20 cellular contexts compared by ENCODE assay signal in the genomic region with DNA sequence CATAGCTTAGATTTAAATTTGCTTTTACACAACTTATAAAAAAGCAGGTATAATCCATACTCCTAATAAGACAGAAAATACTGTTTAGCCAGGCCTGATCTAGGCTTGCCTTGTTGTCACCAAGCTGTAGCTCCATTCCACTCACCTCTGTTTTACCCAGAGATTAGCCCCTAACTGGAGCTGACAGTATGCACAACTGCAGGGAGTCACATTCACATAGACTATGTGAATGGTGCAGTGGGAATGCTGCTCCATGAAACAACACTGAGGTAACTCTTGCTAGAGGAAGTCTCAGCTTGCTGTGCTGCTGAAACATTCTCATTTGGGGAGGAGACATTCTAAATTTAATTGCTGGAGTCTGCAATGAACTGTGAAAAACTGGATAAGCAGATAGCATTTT.
DNase-seq lines count a peak whose midpoint lies in the region; ATAC-seq and TF ChIP-seq lines count a peak whose summit lies in the region.
"Had no signal": no experiment of that assay in that cellular context is flagged by ENCODE, and none has a peak within 500 bp of the region (broad histone marks: within the 10 kb centered on the region; RNA-seq: fewer than 3 reads in every experiment).

No MANE protein-coding gene starts in this region.

- no peak overlapping the region for H3K4me3 ChIP-seq in endodermal cell (ENCODE audit: low read length)
- H3K4me3 ChIP-seq: BLaER1, MG63 had no signal

- H3K4me3 Mint-ChIP-seq in endodermal cell = no peak overlapping the region

- H3K27me3 ChIP-seq in endodermal cell (ENCODE audit: control insufficient read depth, insufficient read depth, low read length, poor library complexity, severe bottlenecking) = no peaks in the 10 kb centered on the region
- H3K27me3 ChIP-seq: BLaER1 had no signal

- peaks cover 2% of the 10 kb centered on the region for H3K4me1 ChIP-seq in endodermal cell (ENCODE audit: control insufficient read depth, insufficient read depth, low read length)
- H3K4me1 ChIP-seq: BLaER1 had no signal

- ATAC-seq in GM21576 (IDR thresholded peaks at IDR 0.05; ENCODE audit: unreplicated experiment) (no peak), HG02798 (IDR thresholded peaks at IDR 0.05; ENCODE audit: poor library complexity, unreplicated experiment) (no peak)
- ATAC-seq: HCT116, HepG2, Panc1 had no signal

- H3K9me3 Mint-ChIP-seq in endodermal cell = peaks cover 9% of the 10 kb centered on the region

- H3K36me3 Mint-ChIP-seq in endodermal cell (ENCODE audit: low read depth) = no peaks in the 10 kb centered on the region

- no peak overlapping the region for H3K27ac ChIP-seq in endodermal cell (ENCODE audit: low read depth, low read length)
- H3K27ac ChIP-seq: 22Rv1, BLaER1, HL-60, KMS-11 had no signal

- no peak overlapping the region for H3K9ac ChIP-seq in endodermal cell (ENCODE audit: extremely low read depth, low read length, poor library complexity, severe bottlenecking)
- H3K9ac ChIP-seq: BLaER1, KMS-11 had no signal

- H3K27ac Mint-ChIP-seq in endodermal cell = peak overlapping the region; percentile 27

- peak; percentile 3 for DNase-seq in NCI-H1694 treated with DMSO at 0.1 percent for 48 hours (lab: John Stamatoyannopoulos, UW)
- no peak for DNase-seq in NCI-H1694 (lab: John Stamatoyannopoulos, UW)
- DNase-seq in endodermal cell = peak; percentile 72
- DNase-seq in left kidney (ENCODE audit: low read depth, low spot score) = peak; percentile 39
- DNase-seq in SKM-1 treated with dmso at 0.1 percent for 144 hours (lab: John Stamatoyannopoulos, UW; ENCODE audit: unreplicated experiment) = no peak
- DNase-seq in GOT3 (lab: John Stamatoyannopoulos, UW) = no peak
- DNase-seq: MG63, NCI-H1092 treated with DMSO at 0.1 percent for 48 hours, NCI-H187, NCI-H748 treated with DMSO at 0.1 percent for 48 hours, SHP77 treated with DMSO at 0.1 percent for 48 hours had no signal

- no peak for TF ChIP-seq CTCF in endodermal cell (conservative IDR thresholded peaks at IDR 0.05)

- peaks cover 13% of the 10 kb centered on the region for H3K4me1 Mint-ChIP-seq in endodermal cell

- no peaks in the 10 kb centered on the region for H3K36me3 ChIP-seq in endodermal cell (ENCODE audit: control insufficient read depth, insufficient read depth, low read length)
- H3K36me3 ChIP-seq: BLaER1, MG63 had no signal

- peaks cover 10% of the 10 kb centered on the region for H3K9me3 ChIP-seq in endodermal cell (ENCODE audit: control insufficient read depth, low read length)
- H3K9me3 ChIP-seq: MG63 had no signal

- H3K27me3 Mint-ChIP-seq in endodermal cell (ENCODE audit: insufficient read depth) = no peaks in the 10 kb centered on the region

Comparison
In these comparisons a context has a peak if more than half of its experiments do, and no peak if none do; other contexts are left out.
1. DNase-seq: peak in NCI-H1694 treated with DMSO at 0.1 percent for 48 hours (single experiment), endodermal cell (single experiment) and left kidney (single experiment); none in NCI-H1694 (single experiment), SKM-1 treated with dmso at 0.1 percent for 144 hours (single experiment) and GOT3 (single experiment).